In genomic region chr6:24227556-24227955, GRCh38 we compare ENCODE assay signal across 21 cellular contexts.
"Had no signal": no experiment of that assay in that cellular context is flagged by ENCODE, and none has a peak within 500 bp of the region (broad histone marks: within the 10 kb centered on the region; RNA-seq: fewer than 3 reads in every experiment).

No MANE protein-coding gene starts in this region.

- ATAC-seq: mucosa of descending colon; naive thymus-derived CD8-positive, alpha-beta T cell had no signal

- H3K4me3 ChIP-seq: adrenal gland, coronary artery, esophagus squamous epithelium, mucosa of descending colon, right atrium auricular region had no signal

- H3K27me3 Mint-ChIP-seq: type B pancreatic cell had no signal

- H3K36me3 ChIP-seq: adrenal gland, esophagus squamous epithelium, right atrium auricular region had no signal

- H3K27me3 ChIP-seq: adrenal gland, esophagus squamous epithelium, right atrium auricular region had no signal

- H3K4me1 Mint-ChIP-seq: activated naive CD4-positive, alpha-beta T cell treated with anti-CD3 and anti-CD28 coated beads, Interleukin-2, amount 50 U/mL, for 24 hours; naive thymus-derived CD8-positive, alpha-beta T cell had no signal

- H3K27ac Mint-ChIP-seq: activated naive CD4-positive, alpha-beta T cell treated with anti-CD3 and anti-CD28 coated beads, Interleukin-2, amount 50 U/mL, for 24 hours; activated T-cell treated with anti-CD3 and anti-CD28 coated beads, Interleukin-2, amount 50 U/mL, for 24 hours; naive thymus-derived CD8-positive, alpha-beta T cell; progenitor cell of endocrine pancreas; type B pancreatic cell had no signal

- H3K9me3 ChIP-seq: adrenal gland, esophagus squamous epithelium, mucosa of descending colon, right atrium auricular region, SK-N-SH had no signal

- H3K36me3 Mint-ChIP-seq: activated naive CD4-positive, alpha-beta T cell treated with anti-CD3 and anti-CD28 coated beads, Interleukin-2, amount 50 U/mL, for 24 hours; naive thymus-derived CD8-positive, alpha-beta T cell; type B pancreatic cell had no signal

- H3K9me3 Mint-ChIP-seq: activated naive CD4-positive, alpha-beta T cell treated with anti-CD3 and anti-CD28 coated beads, Interleukin-2, amount 50 U/mL, for 24 hours; activated T-cell treated with anti-CD3 and anti-CD28 coated beads, Interleukin-2, amount 50 U/mL, for 24 hours; naive thymus-derived CD8-positive, alpha-beta T cell; type B pancreatic cell had no signal

- H3K4me1 ChIP-seq: right atrium auricular region had no signal

- H3K27ac ChIP-seq: adrenal gland, coronary artery, esophagus squamous epithelium, right atrium auricular region had no signal

- H3K4me2 ChIP-seq: SK-N-SH had no signal

- H3K9ac ChIP-seq: SK-N-SH had no signal

- H3K4me3 Mint-ChIP-seq: activated naive CD4-positive, alpha-beta T cell treated with anti-CD3 and anti-CD28 coated beads, Interleukin-2, amount 50 U/mL, for 24 hours; activated T-cell treated with anti-CD3 and anti-CD28 coated beads, Interleukin-2, amount 50 U/mL, for 24 hours; naive thymus-derived CD8-positive, alpha-beta T cell; type B pancreatic cell had no signal

- DNase-seq: activated CD4-positive, alpha-beta T cell treated with anti-CD3 and anti-CD28 coated beads for 1 hour; activated CD4-positive, alpha-beta T cell treated with anti-CD3 and anti-CD28 coated beads, Interleukin-2, amount 50 U/mL, for 48 hours; activated effector memory CD4-positive, alpha-beta T cell treated with Interleukin-2 at 50 U/mL for 16 hours; activated T-cell treated with anti-CD3 and anti-CD28 coated beads, Interleukin-2, amount 50 U/mL, for 24 hours; adrenal gland; central memory CD4-positive, alpha-beta T cell; esophagus squamous epithelium; mucosa of descending colon; naive thymus-derived CD8-positive, alpha-beta T cell; SK-N-SH; small intestine; stimulated activated CD4-positive, alpha-beta T cell treated with anti-CD3 and anti-CD28 coated beads, Interleukin-4, amount 100 ng/mL, for 4 hours; stimulated activated CD8-positive, alpha-beta memory T cell treated with anti-CD3 and anti-CD28 coated beads, Interleukin-4, amount 100 ng/mL, for 48 hours; stimulated activated naive CD4-positive, alpha-beta T cell treated with Interleukin-2 at 50 U/mL for 16 hours; T-helper 1 cell; T1000 had no signal
